Comparison of ENCODE assay signal across 9 cellular contexts in genomic region chr12:94676011-94676709, GRCh38. TPM values are rescaled to one million over a fixed set of nuclear protein-coding genes. Genes with fewer than 3 reads are reported as not detected.
DNase-seq lines count a peak whose midpoint lies in the region; ATAC-seq lines count a peak whose summit lies in the region.
"Had no signal": no experiment of that assay in that cellular context is flagged by ENCODE, and none has a peak within 500 bp of the region (broad histone marks: within the 10 kb centered on the region; RNA-seq: fewer than 3 reads in every experiment).

No MANE protein-coding gene starts in this region.

- peaks cover 22% of the 10 kb centered on the region for H3K4me1 Mint-ChIP-seq in activated CD4-positive, alpha-beta memory T cell treated with anti-CD3 and anti-CD28 coated beads, Interleukin-2, amount 10 ng/mL, durations not matched to agents 7 days and 5 days
- H3K4me1 Mint-ChIP-seq in activated CD4-positive, alpha-beta memory T cell treated with anti-CD3 and anti-CD28 coated beads for 36 hours (ENCODE audit: low read depth), result peaks cover 10% of the 10 kb centered on the region
- peaks cover 10% of the 10 kb centered on the region for H3K4me1 Mint-ChIP-seq in activated T-helper 1 cell treated with anti-CD3 and anti-CD28 coated beads, Interleukin-12 subunit alpha, Interleukin-12 subunit beta, Interleukin-2, Interleukin-4 antibody, amounts not matched to agents 30 ng/mL and 10 ng/mL and 1 ng/mL, durations not matched to agents 14 hours and 24 hours and 36 hours (ENCODE audit: low read depth)
- peaks cover 15 to 29% (median 16%) of the 10 kb centered on the region in 7 donors for H3K4me1 Mint-ChIP-seq in naive thymus-derived CD4-positive, alpha-beta T cell

- no peaks in the 10 kb centered on the region for H3K9me3 Mint-ChIP-seq in activated CD4-positive, alpha-beta memory T cell treated with anti-CD3 and anti-CD28 coated beads, Interleukin-2, amount 10 ng/mL, durations not matched to agents 7 days and 5 days
- H3K9me3 Mint-ChIP-seq in activated CD4-positive, alpha-beta memory T cell treated with anti-CD3 and anti-CD28 coated beads for 36 hours, result no peaks in the 10 kb centered on the region
- no peaks in the 10 kb centered on the region for H3K9me3 Mint-ChIP-seq in activated T-helper 1 cell treated with anti-CD3 and anti-CD28 coated beads, Interleukin-12 subunit alpha, Interleukin-12 subunit beta, Interleukin-2, Interleukin-4 antibody, amounts not matched to agents 30 ng/mL and 10 ng/mL and 1 ng/mL, durations not matched to agents 14 hours and 24 hours and 36 hours
- peaks cover 0 to 4% (median 0%) of the 10 kb centered on the region in 11 donors for H3K9me3 Mint-ChIP-seq in naive thymus-derived CD4-positive, alpha-beta T cell

- DNase-seq in activated CD4-positive, alpha-beta memory T cell treated with anti-CD3 and anti-CD28 coated beads, Interleukin-2, amount 10 ng/mL, durations not matched to agents 7 days and 5 days, result peak; percentile 26
- no peak for DNase-seq in activated CD4-positive, alpha-beta memory T cell treated with anti-CD3 and anti-CD28 coated beads for 36 hours
- DNase-seq in activated T-helper 1 cell treated with anti-CD3 and anti-CD28 coated beads, Interleukin-12 subunit alpha, Interleukin-12 subunit beta, Interleukin-2, Interleukin-4 antibody, amounts not matched to agents 30 ng/mL and 10 ng/mL and 1 ng/mL, durations not matched to agents 14 hours and 24 hours and 36 hours (ENCODE audit: low spot score), result no peak
- DNase-seq in naive thymus-derived CD4-positive, alpha-beta T cell, result peak in 6 of 9 donors; percentile 17 to 50 (median 38)
- DNase-seq in kidney glomerular epithelial cell (lab: John Stamatoyannopoulos, UW), result no peak
- DNase-seq in epidermal melanocyte (ENCODE audit: insufficient read length, low spot score), result no peak

- H3K4me1 ChIP-seq in naive thymus-derived CD4-positive, alpha-beta T cell (ENCODE audit: control insufficient read depth in 2 of 2, insufficient read depth in 2 of 2, low read length in 2 of 2), result peaks cover 10 to 29% of the 10 kb centered on the region in 2 donors

- no peak overlapping the region for H3K27ac ChIP-seq in naive thymus-derived CD4-positive, alpha-beta T cell (ENCODE audit: low read depth, low read length)
- H3K27ac ChIP-seq: SK-N-MC had no signal

- no peaks in the 10 kb centered on the region for H3K36me3 ChIP-seq in naive thymus-derived CD4-positive, alpha-beta T cell (ENCODE audit: control insufficient read depth in 2 of 3, insufficient read depth in 3 of 3, low read length in 3 of 3)

- CTCF ChIA-PET in activated CD4-positive, alpha-beta memory T cell treated with anti-CD3 and anti-CD28 coated beads, Interleukin-2, amount 10 ng/mL, durations not matched to agents 7 days and 5 days (lab: Charles Lee), result no interaction called here
- CTCF ChIA-PET in activated CD4-positive, alpha-beta memory T cell treated with anti-CD3 and anti-CD28 coated beads for 36 hours (lab: Charles Lee), result no interaction called here
- CTCF ChIA-PET in naive thymus-derived CD4-positive, alpha-beta T cell (lab: Charles Lee), result no interaction called here

- POLR2A ChIA-PET in activated CD4-positive, alpha-beta memory T cell treated with anti-CD3 and anti-CD28 coated beads, Interleukin-2, amount 10 ng/mL, durations not matched to agents 7 days and 5 days (lab: Charles Lee), result no interaction called here
- POLR2A ChIA-PET in activated CD4-positive, alpha-beta memory T cell treated with anti-CD3 and anti-CD28 coated beads for 36 hours (lab: Charles Lee), result no interaction called here
- POLR2A ChIA-PET in naive thymus-derived CD4-positive, alpha-beta T cell (lab: Charles Lee), result no interaction called here

- H3K27me3 ChIP-seq in naive thymus-derived CD4-positive, alpha-beta T cell (ENCODE audit: control insufficient read depth in 2 of 2, insufficient read depth in 2 of 2, low read length in 2 of 2), result no peaks in the 10 kb centered on the region

- no peaks in the 10 kb centered on the region for H3K9me3 ChIP-seq in naive thymus-derived CD4-positive, alpha-beta T cell (ENCODE audit: control insufficient read depth in 2 of 3, low read length in 3 of 3)

- peak; percentile 71 for ATAC-seq in HG03095 (IDR thresholded peaks at IDR 0.05; ENCODE audit: unreplicated experiment)
- peak; percentile 92 for ATAC-seq in naive thymus-derived CD4-positive, alpha-beta T cell
- no peak for ATAC-seq in HG03025 (IDR thresholded peaks at IDR 0.05; ENCODE audit: low FRiP score, unreplicated experiment)

- peak overlapping the region; percentile 36 for H3K4me3 ChIP-seq in naive thymus-derived CD4-positive, alpha-beta T cell (ENCODE audit: low read length)
- H3K4me3 ChIP-seq: SK-N-MC had no signal

- no peak overlapping the region for H3K4me3 Mint-ChIP-seq in activated CD4-positive, alpha-beta memory T cell treated with anti-CD3 and anti-CD28 coated beads, Interleukin-2, amount 10 ng/mL, durations not matched to agents 7 days and 5 days
- H3K4me3 Mint-ChIP-seq in activated CD4-positive, alpha-beta memory T cell treated with anti-CD3 and anti-CD28 coated beads for 36 hours, result no peak overlapping the region
- peak overlapping the region; percentile 15 for H3K4me3 Mint-ChIP-seq in activated T-helper 1 cell treated with anti-CD3 and anti-CD28 coated beads, Interleukin-12 subunit alpha, Interleukin-12 subunit beta, Interleukin-2, Interleukin-4 antibody, amounts not matched to agents 30 ng/mL and 10 ng/mL and 1 ng/mL, durations not matched to agents 14 hours and 24 hours and 36 hours
- H3K4me3 Mint-ChIP-seq in naive thymus-derived CD4-positive, alpha-beta T cell, result peak overlapping the region in 9 of 10 donors; percentile 1 to 63 (median 14)

- no peaks in the 10 kb centered on the region for H3K36me3 Mint-ChIP-seq in activated CD4-positive, alpha-beta memory T cell treated with anti-CD3 and anti-CD28 coated beads, Interleukin-2, amount 10 ng/mL, durations not matched to agents 7 days and 5 days (ENCODE audit: low read depth)
- no peaks in the 10 kb centered on the region for H3K36me3 Mint-ChIP-seq in activated CD4-positive, alpha-beta memory T cell treated with anti-CD3 and anti-CD28 coated beads for 36 hours
- H3K36me3 Mint-ChIP-seq in activated T-helper 1 cell treated with anti-CD3 and anti-CD28 coated beads, Interleukin-12 subunit alpha, Interleukin-12 subunit beta, Interleukin-2, Interleukin-4 antibody, amounts not matched to agents 30 ng/mL and 10 ng/mL and 1 ng/mL, durations not matched to agents 14 hours and 24 hours and 36 hours (ENCODE audit: low read depth), result no peaks in the 10 kb centered on the region
- peaks cover 0 to 4% (median 0%) of the 10 kb centered on the region in 5 donors for H3K36me3 Mint-ChIP-seq in naive thymus-derived CD4-positive, alpha-beta T cell

- H3K27ac Mint-ChIP-seq in activated CD4-positive, alpha-beta memory T cell treated with anti-CD3 and anti-CD28 coated beads, Interleukin-2, amount 10 ng/mL, durations not matched to agents 7 days and 5 days, result peak overlapping the region; percentile 75
- H3K27ac Mint-ChIP-seq in activated CD4-positive, alpha-beta memory T cell treated with anti-CD3 and anti-CD28 coated beads for 36 hours, result no peak overlapping the region
- H3K27ac Mint-ChIP-seq in activated T-helper 1 cell treated with anti-CD3 and anti-CD28 coated beads, Interleukin-12 subunit alpha, Interleukin-12 subunit beta, Interleukin-2, Interleukin-4 antibody, amounts not matched to agents 30 ng/mL and 10 ng/mL and 1 ng/mL, durations not matched to agents 14 hours and 24 hours and 36 hours, result no peak overlapping the region
- peak overlapping the region in 8 of 9 donors; percentile 41 to 89 (median 66) for H3K27ac Mint-ChIP-seq in naive thymus-derived CD4-positive, alpha-beta T cell

- intact Hi-C loops in activated CD4-positive, alpha-beta memory T cell treated with anti-CD3 and anti-CD28 coated beads for 36 hours (cut with micrococcal nuclease), result no loop called here
- intact Hi-C loops in activated T-helper 1 cell treated with anti-CD3 and anti-CD28 coated beads, Interleukin-12 subunit alpha, Interleukin-12 subunit beta, Interleukin-2, Interleukin-4 antibody, amounts not matched to agents 30 ng/mL and 10 ng/mL and 1 ng/mL, durations not matched to agents 14 hours and 24 hours and 36 hours (cut with micrococcal nuclease), result no loop called here
- intact Hi-C loops in naive thymus-derived CD4-positive, alpha-beta T cell (cut with micrococcal nuclease), result no loop called here

- H3K27me3 Mint-ChIP-seq in activated CD4-positive, alpha-beta memory T cell treated with anti-CD3 and anti-CD28 coated beads, Interleukin-2, amount 10 ng/mL, durations not matched to agents 7 days and 5 days, result peaks cover 15% of the 10 kb centered on the region
- H3K27me3 Mint-ChIP-seq in activated CD4-positive, alpha-beta memory T cell treated with anti-CD3 and anti-CD28 coated beads for 36 hours, result peaks cover 5% of the 10 kb centered on the region
- H3K27me3 Mint-ChIP-seq in activated T-helper 1 cell treated with anti-CD3 and anti-CD28 coated beads, Interleukin-12 subunit alpha, Interleukin-12 subunit beta, Interleukin-2, Interleukin-4 antibody, amounts not matched to agents 30 ng/mL and 10 ng/mL and 1 ng/mL, durations not matched to agents 14 hours and 24 hours and 36 hours (ENCODE audit: insufficient read depth), result peaks cover 16% of the 10 kb centered on the region
- H3K27me3 Mint-ChIP-seq in naive thymus-derived CD4-positive, alpha-beta T cell, result peaks cover 4 to 26% (median 12%) of the 10 kb centered on the region in 5 donors

RNA-seq across cellular contexts. Expression of gene TMCC3, which starts 25.8 kb away (rescaled TPM):
- 1 to 10 TPM; 1.0 to 1.2 TPM for total RNA-seq in activated CD4-positive, alpha-beta memory T cell treated with anti-CD3 and anti-CD28 coated beads, Interleukin-2, amount 10 ng/mL, durations not matched to agents 7 days and 5 days
- under 1 TPM; 0.36 to 0.43 TPM for total RNA-seq in activated CD4-positive, alpha-beta memory T cell treated with anti-CD3 and anti-CD28 coated beads for 36 hours
- 0.08 and 0.12 TPM in 2 replicates for total RNA-seq in activated T-helper 1 cell treated with anti-CD3 and anti-CD28 coated beads, Interleukin-12 subunit alpha, Interleukin-12 subunit beta, Interleukin-2, Interleukin-4 antibody, amounts not matched to agents 30 ng/mL and 10 ng/mL and 1 ng/mL, durations not matched to agents 14 hours and 24 hours and 36 hours
- 1 to 10 TPM in 2 of 5 experiments, under 1 TPM in 3; 0.08 to 9.7 (median 0.10) TPM for total RNA-seq in naive thymus-derived CD4-positive, alpha-beta T cell
- not detected for polyA plus RNA-seq in naive thymus-derived CD4-positive, alpha-beta T cell

Comparison
In these comparisons a context has a peak if more than half of its experiments do, and no peak if none do; other contexts are left out.
1. DNase-seq: peak in activated CD4-positive, alpha-beta memory T cell treated with anti-CD3 and anti-CD28 coated beads, Interleukin-2, amount 10 ng/mL, durations not matched to agents 7 days and 5 days (single experiment) and naive thymus-derived CD4-positive, alpha-beta T cell (6 of 9); none in activated CD4-positive, alpha-beta memory T cell treated with anti-CD3 and anti-CD28 coated beads for 36 hours (single experiment), activated T-helper 1 cell treated with anti-CD3 and anti-CD28 coated beads, Interleukin-12 subunit alpha, Interleukin-12 subunit beta, Interleukin-2, Interleukin-4 antibody, amounts not matched to agents 30 ng/mL and 10 ng/mL and 1 ng/mL, durations not matched to agents 14 hours and 24 hours and 36 hours (single experiment), kidney glomerular epithelial cell (single experiment) and epidermal melanocyte (single experiment).
2. H3K27ac Mint-ChIP-seq: peak in activated CD4-positive, alpha-beta memory T cell treated with anti-CD3 and anti-CD28 coated beads, Interleukin-2, amount 10 ng/mL, durations not matched to agents 7 days and 5 days (single experiment) and naive thymus-derived CD4-positive, alpha-beta T cell (8 of 9); none in activated CD4-positive, alpha-beta memory T cell treated with anti-CD3 and anti-CD28 coated beads for 36 hours (single experiment) and activated T-helper 1 cell treated with anti-CD3 and anti-CD28 coated beads, Interleukin-12 subunit alpha, Interleukin-12 subunit beta, Interleukin-2, Interleukin-4 antibody, amounts not matched to agents 30 ng/mL and 10 ng/mL and 1 ng/mL, durations not matched to agents 14 hours and 24 hours and 36 hours (single experiment).
3. H3K4me3 Mint-ChIP-seq: peak in activated T-helper 1 cell treated with anti-CD3 and anti-CD28 coated beads, Interleukin-12 subunit alpha, Interleukin-12 subunit beta, Interleukin-2, Interleukin-4 antibody, amounts not matched to agents 30 ng/mL and 10 ng/mL and 1 ng/mL, durations not matched to agents 14 hours and 24 hours and 36 hours (single experiment) and naive thymus-derived CD4-positive, alpha-beta T cell (9 of 10); none in activated CD4-positive, alpha-beta memory T cell treated with anti-CD3 and anti-CD28 coated beads, Interleukin-2, amount 10 ng/mL, durations not matched to agents 7 days and 5 days (single experiment) and activated CD4-positive, alpha-beta memory T cell treated with anti-CD3 and anti-CD28 coated beads for 36 hours (single experiment).